ENCODE assay signal across 8 cellular contexts in genomic region chr1:31296486-31297272, GRCh38. TPM values are rescaled to one million over a fixed set of nuclear protein-coding genes. Genes with fewer than 3 reads are reported as not detected.
DNase-seq lines count a peak whose midpoint lies in the region; FAIRE-seq and TF ChIP-seq lines count a peak whose summit lies in the region.

TSS of gene SNRNP40 (minus strand) at chr1:31296788. CDS start at chr1:31296751, 37 bp downstream.
TSS of gene ZCCHC17 (plus strand) at chr1:31297032. CDS start at chr1:31310099, 13,067 bp downstream.

- no peak for TF ChIP-seq CTCF in Loucy (conservative IDR thresholded peaks at IDR 0.05; ENCODE audit: low read length)
- TF ChIP-seq CTCF in neural cell (IDR thresholded peaks at IDR 0.05; ENCODE audit: poor library complexity, severe bottlenecking), result peak; percentile 58

- no peak for TF ChIP-seq RAD21 in neural cell (conservative IDR thresholded peaks at IDR 0.05)

- peak within 1 kb of the TSS; percentile 98 for H3K9ac ChIP-seq in Loucy (ENCODE audit: low read depth, low read length, poor library complexity, severe bottlenecking)
- peak within 1 kb of the TSS; percentile 95 for H3K9ac ChIP-seq in neural cell (ENCODE audit: low read length)
- H3K9ac ChIP-seq in stomach smooth muscle (ENCODE audit: low read length in 2 of 2), result peak within 1 kb of the TSS; percentile 94 to 99

- H3K4me1 ChIP-seq in Loucy (ENCODE audit: insufficient read depth, low read length, poor library complexity, severe bottlenecking) (peaks cover 29% of the 10 kb centered on the region), stomach smooth muscle (ENCODE audit: control insufficient read depth, insufficient read depth, low read length) (peaks cover 20% of the 10 kb centered on the region)

- H3K9me2 ChIP-seq in Loucy (replicated peaks; ENCODE audit: low read depth, low read length), result no peaks in the 10 kb centered on the region
- no peaks in the 10 kb centered on the region for H3K9me2 ChIP-seq in neural cell (ENCODE audit: insufficient read depth, low read length)

- no peaks in the 10 kb centered on the region for H3K9me3 ChIP-seq in Loucy (ENCODE audit: insufficient read depth, low read depth, low read length)
- H3K9me3 ChIP-seq in neural cell (ENCODE audit: low read length), result no peaks in the 10 kb centered on the region
- H3K9me3 ChIP-seq in stomach smooth muscle (ENCODE audit: control insufficient read depth in 2 of 2, low read length in 2 of 2), result no peaks in the 10 kb centered on the region

- H2AFZ ChIP-seq in Loucy (ENCODE audit: low read length) (peak within 1 kb of the TSS; percentile 77), neural cell (ENCODE audit: low read depth, low read length) (peak within 1 kb of the TSS; percentile 90)

- H3K36me3 ChIP-seq in Loucy (ENCODE audit: insufficient read depth, low read length) (peaks cover 18% of the 10 kb centered on the region), neural cell (ENCODE audit: insufficient read depth, low read length) (no peaks in the 10 kb centered on the region), stomach smooth muscle (ENCODE audit: control insufficient read depth in 2 of 2, insufficient read depth in 2 of 2, low read length in 2 of 2) (peaks cover 12 to 14% of the 10 kb centered on the region in 2 donors)

- no peak for TF ChIP-seq EP300 in neural cell (conservative IDR thresholded peaks at IDR 0.05; ENCODE audit: poor library complexity, severe bottlenecking)

- H3K79me2 ChIP-seq in Loucy (ENCODE audit: insufficient read depth, low read length), result peaks cover 81% of the 10 kb centered on the region
- H3K79me2 ChIP-seq in neural cell (replicated peaks; ENCODE audit: insufficient read depth, low read length), result peaks cover 53% of the 10 kb centered on the region

- TF ChIP-seq POLR2A in H54 (IDR thresholded peaks at IDR 0.05; ENCODE audit: low read depth, low read length), result peak; percentile 89
- peak; percentile 97 for TF ChIP-seq POLR2A in Raji (IDR thresholded peaks at IDR 0.05; ENCODE audit: insufficient read depth, low read depth, low read length)

- H3K27me3 ChIP-seq in Loucy (ENCODE audit: insufficient read depth, low read length, poor library complexity, severe bottlenecking) (no peaks in the 10 kb centered on the region), neural cell (ENCODE audit: insufficient read depth, low read depth, low read length) (no peaks in the 10 kb centered on the region), stomach smooth muscle (ENCODE audit: control insufficient read depth in 1 of 2, insufficient read depth in 2 of 2, low read length in 2 of 2) (no peaks in the 10 kb centered on the region)

- H3K4me2 ChIP-seq in Loucy (ENCODE audit: low read depth, low read length, poor library complexity, severe bottlenecking) (peak within 1 kb of the TSS; percentile 84), neural cell (ENCODE audit: low read length) (peak within 1 kb of the TSS; percentile 95)

- FAIRE-seq in H54 (lab: Jason Lieb, UNC), result peak; percentile 98

- H4K20me1 ChIP-seq in Loucy (ENCODE audit: insufficient read depth, low read length, poor library complexity, severe bottlenecking), result peaks cover 20% of the 10 kb centered on the region
- H4K20me1 ChIP-seq in neural cell (ENCODE audit: insufficient read depth), result no peaks in the 10 kb centered on the region

- H3F3A ChIP-seq in Loucy (ENCODE audit: low read depth) (no peaks in the 10 kb centered on the region), neural cell (ENCODE audit: insufficient read depth, low read length, poor library complexity, severe bottlenecking) (peaks cover 3% of the 10 kb centered on the region)

- peak within 1 kb of the TSS; percentile 90 for H3K27ac ChIP-seq in neural cell (ENCODE audit: low read length)
- peak within 1 kb of the TSS; percentile 89 for H3K27ac ChIP-seq in stomach smooth muscle (ENCODE audit: low read length)

- peak within 1 kb of the TSS; percentile 96 for H3K4me3 ChIP-seq in Loucy (ENCODE audit: low read length, poor library complexity, severe bottlenecking)
- peak within 1 kb of the TSS; percentile 86 for H3K4me3 ChIP-seq in neural cell (ENCODE audit: low read length)
- peak within 1 kb of the TSS; percentile 93 to 99 for H3K4me3 ChIP-seq in stomach smooth muscle (ENCODE audit: low read length in 2 of 2)

- peak; percentile 100 for DNase-seq in ELR (ENCODE audit: low read depth)
- DNase-seq in H54 (ENCODE audit: insufficient read length, low spot score), result peak; percentile 90
- DNase-seq in activated effector memory CD4-positive, alpha-beta T cell treated with Interleukin-2 at 50 U/mL for 16 hours, result peak; percentile 88
- DNase-seq in fibroblast of the conjunctiva (ENCODE audit: low read depth), result peak; percentile 98

TF ChIP-seq in neural cell, 6 proteins besides CTCF, POLR2A, EP300 and RAD21:
- TF ChIP-seq POLR2AphosphoS5 (IDR thresholded peaks at IDR 0.05), result peak; percentile 98
- TF ChIP-seq EZH2 (IDR thresholded peaks at IDR 0.05; ENCODE audit: borderline replicate concordance, insufficient read depth, low read length, poor library complexity, severe bottlenecking), result no peak
- TF ChIP-seq REST (IDR thresholded peaks at IDR 0.05; ENCODE audit: borderline replicate concordance), result peak; percentile 92
- TF ChIP-seq MXI1 (conservative IDR thresholded peaks at IDR 0.05; ENCODE audit: poor library complexity, severe bottlenecking), result peak; percentile 78
- TF ChIP-seq SMC3 (conservative IDR thresholded peaks at IDR 0.05; ENCODE audit: poor library complexity), result peak; percentile 55
- TF ChIP-seq TAF1 (IDR thresholded peaks at IDR 0.05; ENCODE audit: low read depth), result peak; percentile 98

RNA-seq across cellular contexts. Expression of gene SNRNP40, which starts in this region (rescaled TPM):
- 87.2 and 117 TPM in 2 replicates for polyA plus RNA-seq in neural cell
- 106 and 123 TPM in 2 replicates for polyA minus RNA-seq in neural cell

RNA-seq across cellular contexts. Expression of gene ZCCHC17, which starts in this region (rescaled TPM):
- 140 and 146 TPM in 2 replicates for polyA plus RNA-seq in neural cell
- 89.4 and 105 TPM in 2 replicates for polyA minus RNA-seq in neural cell

Comparison
In these comparisons a context has a peak if more than half of its experiments do, and no peak if none do; other contexts are left out.
1. Peak in every context shown above with its lines: DNase-seq, H3K4me3 ChIP-seq and H3K27ac ChIP-seq.